ENCODE assay signal across 16 cellular contexts in genomic region chr17:73278049-73278464, GRCh38. TPM values are rescaled to one million over a fixed set of nuclear protein-coding genes. Genes with fewer than 3 reads are reported as not detected.
DNase-seq lines count a peak whose midpoint lies in the region; ATAC-seq and TF ChIP-seq lines count a peak whose summit lies in the region.
"Had no signal": no experiment of that assay in that cellular context is flagged by ENCODE, and none has a peak within 500 bp of the region (broad histone marks: within the 10 kb centered on the region; RNA-seq: fewer than 3 reads in every experiment).

No MANE protein-coding gene starts in this region.

- no peaks in the 10 kb centered on the region for H3K27me3 ChIP-seq in Panc1 (ENCODE audit: control insufficient read depth, insufficient read depth, low read length)
- H3K27me3 ChIP-seq in colonic mucosa: no peaks in the 10 kb centered on the region
- H3K27me3 ChIP-seq in liver (ENCODE audit: control insufficient read depth in 4 of 4, insufficient read depth in 4 of 4, low read length in 3 of 4): no peaks in the 10 kb centered on the region
- no peaks in the 10 kb centered on the region for H3K27me3 ChIP-seq in thoracic aorta (replicated peaks; ENCODE audit: insufficient read depth)
- no peaks in the 10 kb centered on the region for H3K27me3 ChIP-seq in MG63

- no peaks in the 10 kb centered on the region for H3K36me3 ChIP-seq in Panc1 (ENCODE audit: control insufficient read depth, insufficient read depth, low read length)
- no peaks in the 10 kb centered on the region for H3K36me3 ChIP-seq in colonic mucosa
- H3K36me3 ChIP-seq in liver (ENCODE audit: control insufficient read depth in 4 of 4, insufficient read depth in 3 of 4, low read depth in 1 of 4, low read length in 3 of 4): no peaks in the 10 kb centered on the region
- no peaks in the 10 kb centered on the region for H3K36me3 ChIP-seq in thoracic aorta
- peaks cover 24% of the 10 kb centered on the region for H3K36me3 ChIP-seq in MG63

- no peak for TF ChIP-seq CTCF in Panc1 (IDR thresholded peaks at IDR 0.05)
- TF ChIP-seq CTCF in colonic mucosa (IDR thresholded peaks at IDR 0.05): no peak
- no peak for TF ChIP-seq CTCF in liver (IDR thresholded peaks at IDR 0.05; ENCODE audit: low read depth, low read length, missing input control)
- TF ChIP-seq CTCF in thoracic aorta (IDR thresholded peaks at IDR 0.05): no peak

- H3K27ac ChIP-seq in Panc1 (ENCODE audit: low read length) (0 out of 2 replicates have a peak overlapping the region, but pooled peaks have one; percentile 17), colonic mucosa (peak overlapping the region; percentile 47), liver (ENCODE audit: low read depth in 1 of 2, low read length in 2 of 2) (peak overlapping the region; percentile 1 to 53), thoracic aorta (peak overlapping the region; percentile 65)

- in situ Hi-C loops in Panc1 (cut with HindIII; ENCODE audit: low pct_unique_long_range_greater_than_20kb, low sequenced_read_pairs): no loop called here

- DNase-seq in Panc1 (ENCODE audit: low read depth, low spot score) (no peak), colonic mucosa (no peak), thoracic aorta (ENCODE audit: low spot score) (no peak), MG63 (no peak), EL (no peak), globus pallidus (ENCODE audit: low spot score) (no peak)
- DNase-seq in activated CD4-positive, CD25-positive, alpha-beta regulatory T cell (lab: John Stamatoyannopoulos, UW): no peak
- DNase-seq: activated CD8-positive, alpha-beta T cell treated with anti-CD3 and anti-CD28 coated beads for 36 hours; activated effector memory CD4-positive, alpha-beta T cell treated with Interleukin-2 at 50 U/mL for 16 hours; kidney glomerular epithelial cell; nephron progenitor cell had no signal

- peak; percentile 22 to 39 for TF ChIP-seq RAD21 in liver (IDR thresholded peaks at IDR 0.05)

- WGBS in liver: 39% methylated on average over 7 of the region's 7 CpGs

- H3K4me3 ChIP-seq in Panc1 (ENCODE audit: low read depth in 2 of 2, low read length in 2 of 2) (no peak overlapping the region), colonic mucosa (no peak overlapping the region), liver (ENCODE audit: low read depth in 1 of 3, low read length in 3 of 3) (no peak overlapping the region), thoracic aorta (peak overlapping the region; percentile 1), MG63 (no peak overlapping the region)

- POLR2A ChIA-PET in Panc1 (lab: Charles Lee): no interaction called here

- no peak overlapping the region for H3K9ac ChIP-seq in colonic mucosa (ENCODE audit: low read depth in 2 of 2, low read length in 2 of 2)
- no peak overlapping the region for H3K9ac ChIP-seq in liver (ENCODE audit: low read depth in 1 of 2, low read length in 2 of 2)

- CTCF ChIA-PET in Panc1 (lab: Charles Lee): no interaction called here

- H3K9me3 ChIP-seq in Panc1 (ENCODE audit: control insufficient read depth, insufficient read depth, low read depth, low read length) (no peaks in the 10 kb centered on the region), colonic mucosa (no peaks in the 10 kb centered on the region), liver (ENCODE audit: control insufficient read depth in 4 of 4, low read length in 3 of 4) (no peaks in the 10 kb centered on the region), thoracic aorta (no peaks in the 10 kb centered on the region), MG63 (no peaks in the 10 kb centered on the region)

- H3K4me1 ChIP-seq in Panc1 (ENCODE audit: control insufficient read depth, insufficient read depth, low read length) (peaks cover 7% of the 10 kb centered on the region; the same call in 1 of the 2 replicates), colonic mucosa (peaks cover 22% of the 10 kb centered on the region), liver (ENCODE audit: control insufficient read depth in 4 of 4, insufficient read depth in 4 of 4, low read length in 3 of 4) (peaks cover 7 to 12% (median 9%) of the 10 kb centered on the region in 4 donors), thoracic aorta (ENCODE audit: control insufficient read depth in 1 of 2, low read depth in 2 of 2) (peaks cover 10 to 29% of the 10 kb centered on the region in 2 donors)

- BruUV-seq in Panc1 (replicated peaks; lab: Mats Ljungman, UMichigan): no TSS peak

- ATAC-seq in Panc1 (no peak), thoracic aorta (ENCODE audit: insufficient number of reproducible peaks, low FRiP score, low read depth) (no peak)
- ATAC-seq: activated CD8-positive, alpha-beta T cell treated with anti-CD3 and anti-CD28 coated beads for 36 hours had no signal

- intact Hi-C loops in Panc1 (cut with micrococcal nuclease; ENCODE audit: unreplicated experiment) (no loop called here), colonic mucosa (cut with DNase I) (no loop called here)

TF ChIP-seq in liver, 16 proteins besides CTCF, POLR2A, EP300 and RAD21:
- peak; percentile 36 for TF ChIP-seq YY1 (IDR thresholded peaks at IDR 0.05)
- TF ChIP-seq GABPA (IDR thresholded peaks at IDR 0.05 in 1 of 2, conservative IDR thresholded peaks at IDR 0.05 in 1 of 2): no peak
- TF ChIP-seq FOXA2 (IDR thresholded peaks at IDR 0.05): no peak
- TF ChIP-seq HNF4G (IDR thresholded peaks at IDR 0.05): peak; percentile 30
- TF ChIP-seq EGR1 (IDR thresholded peaks at IDR 0.05; ENCODE audit: low read depth in 2 of 2): no peak
- no peak for TF ChIP-seq ATF3 (IDR thresholded peaks at IDR 0.05)
- no peak for TF ChIP-seq TAF1 (conservative IDR thresholded peaks at IDR 0.05)
- peak; percentile 63 for TF ChIP-seq SP1 (IDR thresholded peaks at IDR 0.05)
- TF ChIP-seq NR2F2 (IDR thresholded peaks at IDR 0.05): peak; percentile 53
- TF ChIP-seq, protein P1, sequence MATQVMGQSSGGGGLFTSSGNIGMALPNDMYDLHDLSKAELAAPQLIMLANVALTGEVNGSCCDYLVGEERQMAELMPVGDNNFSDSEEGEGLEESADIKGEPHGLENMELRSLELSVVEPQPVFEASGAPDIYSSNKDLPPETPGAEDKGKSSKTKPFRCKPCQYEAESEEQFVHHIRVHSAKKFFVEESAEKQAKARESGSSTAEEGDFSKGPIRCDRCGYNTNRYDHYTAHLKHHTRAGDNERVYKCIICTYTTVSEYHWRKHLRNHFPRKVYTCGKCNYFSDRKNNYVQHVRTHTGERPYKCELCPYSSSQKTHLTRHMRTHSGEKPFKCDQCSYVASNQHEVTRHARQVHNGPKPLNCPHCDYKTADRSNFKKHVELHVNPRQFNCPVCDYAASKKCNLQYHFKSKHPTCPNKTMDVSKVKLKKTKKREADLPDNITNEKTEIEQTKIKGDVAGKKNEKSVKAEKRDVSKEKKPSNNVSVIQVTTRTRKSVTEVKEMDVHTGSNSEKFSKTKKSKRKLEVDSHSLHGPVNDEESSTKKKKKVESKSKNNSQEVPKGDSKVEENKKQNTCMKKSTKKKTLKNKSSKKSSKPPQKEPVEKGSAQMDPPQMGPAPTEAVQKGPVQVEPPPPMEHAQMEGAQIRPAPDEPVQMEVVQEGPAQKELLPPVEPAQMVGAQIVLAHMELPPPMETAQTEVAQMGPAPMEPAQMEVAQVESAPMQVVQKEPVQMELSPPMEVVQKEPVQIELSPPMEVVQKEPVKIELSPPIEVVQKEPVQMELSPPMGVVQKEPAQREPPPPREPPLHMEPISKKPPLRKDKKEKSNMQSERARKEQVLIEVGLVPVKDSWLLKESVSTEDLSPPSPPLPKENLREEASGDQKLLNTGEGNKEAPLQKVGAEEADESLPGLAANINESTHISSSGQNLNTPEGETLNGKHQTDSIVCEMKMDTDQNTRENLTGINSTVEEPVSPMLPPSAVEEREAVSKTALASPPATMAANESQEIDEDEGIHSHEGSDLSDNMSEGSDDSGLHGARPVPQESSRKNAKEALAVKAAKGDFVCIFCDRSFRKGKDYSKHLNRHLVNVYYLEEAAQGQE (IDR thresholded peaks at IDR 0.05): peak; percentile 20
- no peak for TF ChIP-seq FOXA1 (IDR thresholded peaks at IDR 0.05)
- TF ChIP-seq JUND (IDR thresholded peaks at IDR 0.05): peak; percentile 23 to 31
- peak; percentile 74 to 76 for TF ChIP-seq HNF4A (conservative IDR thresholded peaks at IDR 0.05)
- TF ChIP-seq MAX (IDR thresholded peaks at IDR 0.05): no peak
- TF ChIP-seq, protein P2, sequence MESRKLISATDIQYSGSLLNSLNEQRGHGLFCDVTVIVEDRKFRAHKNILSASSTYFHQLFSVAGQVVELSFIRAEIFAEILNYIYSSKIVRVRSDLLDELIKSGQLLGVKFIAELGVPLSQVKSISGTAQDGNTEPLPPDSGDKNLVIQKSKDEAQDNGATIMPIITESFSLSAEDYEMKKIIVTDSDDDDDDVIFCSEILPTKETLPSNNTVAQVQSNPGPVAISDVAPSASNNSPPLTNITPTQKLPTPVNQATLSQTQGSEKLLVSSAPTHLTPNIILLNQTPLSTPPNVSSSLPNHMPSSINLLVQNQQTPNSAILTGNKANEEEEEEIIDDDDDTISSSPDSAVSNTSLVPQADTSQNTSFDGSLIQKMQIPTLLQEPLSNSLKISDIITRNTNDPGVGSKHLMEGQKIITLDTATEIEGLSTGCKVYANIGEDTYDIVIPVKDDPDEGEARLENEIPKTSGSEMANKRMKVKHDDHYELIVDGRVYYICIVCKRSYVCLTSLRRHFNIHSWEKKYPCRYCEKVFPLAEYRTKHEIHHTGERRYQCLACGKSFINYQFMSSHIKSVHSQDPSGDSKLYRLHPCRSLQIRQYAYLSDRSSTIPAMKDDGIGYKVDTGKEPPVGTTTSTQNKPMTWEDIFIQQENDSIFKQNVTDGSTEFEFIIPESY (IDR thresholded peaks at IDR 0.05): no peak
- peak; percentile 45 to 53 for TF ChIP-seq RXRA (IDR thresholded peaks at IDR 0.05)

RNA-seq across cellular contexts. Expression of gene CPSF4L, which starts 16.4 kb away (rescaled TPM):
- total RNA-seq in Panc1 (2021; ENCODE audit: unreplicated experiment) (not detected), colonic mucosa (not detected), liver (not detected), thoracic aorta (not detected)
- not detected for polyA plus RNA-seq in Panc1 (2012; ENCODE audit: insufficient read length)
- polyA plus RNA-seq in liver: not detected
- not detected in 2 replicates for total RNA-seq in MG63 (2014; rRNA removed; shearing (Covaris generic); ENCODE audit: low replicate concordance)
- total RNA-seq: activated CD8-positive, alpha-beta T cell treated with anti-CD3 and anti-CD28 coated beads for 36 hours; bronchial epithelial cell; Daoy; skeletal muscle tissue; subcutaneous adipose tissue had no signal

RNA-seq across cellular contexts. Expression of gene CDC42EP4, which starts 33.7 kb away (rescaled TPM):
- total RNA-seq in Panc1 (2021; ENCODE audit: unreplicated experiment): 65.9 TPM
- polyA plus RNA-seq in Panc1 (2012; ENCODE audit: insufficient read length): 69.7 TPM
- 10 to 100 TPM; 52.8 to 65.3 TPM for total RNA-seq in colonic mucosa
- total RNA-seq in liver: 10 to 100 TPM; 27.5 to 31.0 TPM
- 10 to 100 TPM; 15.7 to 28.4 TPM for polyA plus RNA-seq in liver
- 100 to 1,000 TPM in 1 of 2 donors, 10 to 100 TPM in 1; 73.8 to 134 TPM for total RNA-seq in thoracic aorta
- total RNA-seq in MG63 (2014; rRNA removed; shearing (Covaris generic); ENCODE audit: low replicate concordance): 37.7 and 52.4 TPM in 2 replicates
